In the genomic region with DNA sequence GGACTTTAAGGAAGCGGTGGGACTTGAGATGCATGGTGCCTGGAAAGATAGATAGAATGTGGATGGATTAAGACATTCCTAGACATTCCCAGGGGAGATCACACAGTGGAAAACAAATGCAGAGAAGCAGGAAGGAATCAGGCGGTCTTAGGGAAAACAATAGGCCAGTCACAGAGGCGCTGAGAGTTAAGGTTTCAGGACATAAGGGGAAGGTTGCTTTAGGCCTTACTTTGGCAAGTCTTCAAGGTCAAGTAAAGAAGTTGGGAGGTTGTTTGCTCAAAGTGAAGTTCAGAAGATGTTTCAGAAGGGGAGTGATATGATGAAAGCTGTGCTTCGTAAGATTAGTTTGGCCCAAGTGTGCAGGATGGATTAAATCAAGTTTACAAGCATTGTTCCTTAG, we compare ENCODE assay signal across 15 cellular contexts.
"Had no signal": no experiment of that assay in that cellular context is flagged by ENCODE, and none has a peak within 500 bp of the region (broad histone marks: within the 10 kb centered on the region; RNA-seq: fewer than 3 reads in every experiment).

No MANE protein-coding gene starts in this region.

- H2AFZ ChIP-seq: hepatocyte had no signal

- DNase-seq: activated CD4-positive, alpha-beta T cell treated with anti-CD3 and anti-CD28 coated beads, Interleukin-2, amount 10 ng/mL, durations not matched to agents 24 days and 14 days; activated CD4-positive, CD25-positive, alpha-beta regulatory T cell; activated CD8-positive, alpha-beta memory T cell treated with anti-CD3 and anti-CD28 coated beads, Interleukin-2, amount 50 U/mL, for 48 hours; activated gamma-delta T cell treated with Interleukin-2 at 50 U/mL for 16 hours; amniotic stem cell; body of pancreas; effector memory CD8-positive, alpha-beta T cell; mesenchymal stem cell; ovary; right lobe of liver; stimulated activated naive CD8-positive, alpha-beta T cell treated with anti-CD3 and anti-CD28 coated beads, Interleukin-15, Interleukin-2, amounts not matched to agents 100 U/mL and 50 U/mL, for 24 hours; transverse colon had no signal

- H3K27ac Mint-ChIP-seq: activated CD4-positive, alpha-beta T cell treated with anti-CD3 and anti-CD28 coated beads, Interleukin-2, amount 10 ng/mL, durations not matched to agents 24 days and 14 days; activated naive CD8-positive, alpha-beta T cell; effector memory CD8-positive, alpha-beta T cell had no signal

- H3K9me3 ChIP-seq: body of pancreas, ovary, right lobe of liver, transverse colon had no signal

- H3K4me3 ChIP-seq: body of pancreas, hepatocyte, ovary, right lobe of liver, transverse colon had no signal

- H3K4me1 ChIP-seq: right lobe of liver, transverse colon had no signal

- H3K27ac ChIP-seq: body of pancreas, hepatocyte, ovary, right lobe of liver, transverse colon had no signal

- H3K4me2 ChIP-seq: hepatocyte had no signal

- H3K36me3 Mint-ChIP-seq: activated naive CD8-positive, alpha-beta T cell had no signal

- H3K27me3 Mint-ChIP-seq: activated CD4-positive, alpha-beta T cell treated with anti-CD3 and anti-CD28 coated beads, Interleukin-2, amount 10 ng/mL, durations not matched to agents 24 days and 14 days; activated naive CD8-positive, alpha-beta T cell; effector memory CD8-positive, alpha-beta T cell had no signal

- H3K27me3 ChIP-seq: body of pancreas, hepatocyte, ovary, right lobe of liver, transverse colon had no signal

- H3K79me2 ChIP-seq: hepatocyte had no signal

- H3K36me3 ChIP-seq: ovary, right lobe of liver, transverse colon had no signal

- ATAC-seq: body of pancreas; effector memory CD8-positive, alpha-beta T cell; right lobe of liver; stimulated activated naive CD8-positive, alpha-beta T cell treated with anti-CD3 and anti-CD28 coated beads, Interleukin-15, Interleukin-2, amounts not matched to agents 100 U/mL and 50 U/mL, for 24 hours had no signal

- H3K4me1 Mint-ChIP-seq: activated CD4-positive, alpha-beta T cell treated with anti-CD3 and anti-CD28 coated beads, Interleukin-2, amount 10 ng/mL, durations not matched to agents 24 days and 14 days; central memory CD8-positive, alpha-beta T cell had no signal

- H3K4me3 Mint-ChIP-seq: activated CD4-positive, alpha-beta T cell treated with anti-CD3 and anti-CD28 coated beads, Interleukin-2, amount 10 ng/mL, durations not matched to agents 24 days and 14 days; activated naive CD8-positive, alpha-beta T cell; central memory CD8-positive, alpha-beta T cell; effector memory CD8-positive, alpha-beta T cell had no signal

- H3K9me3 Mint-ChIP-seq: activated CD4-positive, alpha-beta T cell treated with anti-CD3 and anti-CD28 coated beads, Interleukin-2, amount 10 ng/mL, durations not matched to agents 24 days and 14 days; central memory CD8-positive, alpha-beta T cell; effector memory CD8-positive, alpha-beta T cell had no signal
